22 cellular contexts compared by ENCODE assay signal in the genomic region with DNA sequence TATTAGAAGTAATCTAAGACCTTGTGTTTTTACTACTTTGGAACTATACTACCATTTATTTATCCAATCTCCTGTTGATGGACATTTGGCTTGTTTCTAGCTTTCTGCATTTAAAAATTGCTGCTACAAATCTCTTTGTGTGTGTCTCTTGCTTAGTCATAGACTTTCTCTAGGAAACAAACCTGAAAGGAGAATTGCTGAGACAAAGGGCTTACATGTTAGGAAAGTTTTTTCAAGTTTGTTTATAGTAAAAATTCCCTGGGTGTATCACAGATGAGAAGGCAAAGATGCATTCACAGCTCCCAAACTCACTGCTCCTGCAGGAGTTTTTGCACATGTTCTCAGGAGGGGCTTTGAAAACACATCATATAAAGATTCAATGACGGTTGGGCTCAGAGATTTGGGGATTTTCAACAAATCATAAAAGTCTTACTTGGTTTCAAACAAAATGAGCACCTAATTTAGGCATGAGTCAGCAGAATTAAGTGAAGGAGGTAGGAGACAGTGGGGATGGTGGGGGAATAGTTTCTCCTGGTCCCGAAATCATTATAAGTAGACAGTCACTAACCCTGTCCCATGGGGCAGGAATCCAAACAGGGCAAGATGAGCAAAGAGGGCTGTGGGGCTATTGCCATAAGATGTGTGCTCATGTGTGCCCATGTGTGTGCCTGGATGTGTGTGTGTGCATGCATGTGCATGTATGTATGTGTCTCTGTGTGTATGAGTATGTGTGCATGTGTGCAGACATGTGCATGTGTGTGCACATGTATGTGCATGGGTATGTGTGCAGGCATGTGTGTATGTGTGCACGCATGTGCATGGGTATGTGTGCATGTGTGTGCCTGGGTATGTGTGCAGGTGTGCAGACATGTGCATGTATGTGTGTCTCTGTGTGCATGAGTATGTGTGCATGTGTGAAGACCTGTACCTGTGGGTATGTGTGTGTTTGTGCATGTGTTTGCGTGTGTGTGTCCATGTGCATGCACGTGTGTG.
DNase-seq lines count a peak whose midpoint lies in the region; ATAC-seq lines count a peak whose summit lies in the region.
"Had no signal": no experiment of that assay in that cellular context is flagged by ENCODE, and none has a peak within 500 bp of the region (broad histone marks: within the 10 kb centered on the region; RNA-seq: fewer than 3 reads in every experiment).

No MANE protein-coding gene starts in this region.

- H3K4me1 Mint-ChIP-seq in stimulated activated memory B cell treated with anti-CD40 and anti-IgM and Interleukin-4, amounts not matched to agents 10 μg/mL and 1 μg/mL and 100 μg/mL, for 72 hours = no peaks in the 10 kb centered on the region

- H3K27ac Mint-ChIP-seq in stimulated activated memory B cell treated with anti-CD40 and anti-IgM and Interleukin-4, amounts not matched to agents 10 μg/mL and 1 μg/mL and 100 μg/mL, for 72 hours = no peak overlapping the region
- H3K27ac Mint-ChIP-seq: endodermal cell, mesothelial cell of epicardium, nephron progenitor cell had no signal

- no peak for ATAC-seq in HG03139 (IDR thresholded peaks at IDR 0.05; ENCODE audit: unreplicated experiment)
- no peak for ATAC-seq in stimulated activated memory B cell treated with anti-CD40 and anti-IgM and Interleukin-4, amounts not matched to agents 10 μg/mL and 1 μg/mL and 100 μg/mL, for 72 hours
- ATAC-seq: left cardiac atrium had no signal

- no peaks in the 10 kb centered on the region for H3K9me3 ChIP-seq in adipocyte (ENCODE audit: control insufficient read depth, low read length)

- no peak overlapping the region for H3K4me3 ChIP-seq in adipocyte (ENCODE audit: low read length)
- peak overlapping the region; percentile 44 for H3K4me3 ChIP-seq in rectal smooth muscle tissue (ENCODE audit: low read length)

- H3K4me1 ChIP-seq in adipocyte (ENCODE audit: control insufficient read depth, insufficient read depth, low read length) (peaks cover 25% of the 10 kb centered on the region), rectal smooth muscle tissue (ENCODE audit: control insufficient read depth, insufficient read depth, low read length) (peaks cover 26% of the 10 kb centered on the region)

- H3K27me3 Mint-ChIP-seq in stimulated activated memory B cell treated with anti-CD40 and anti-IgM and Interleukin-4, amounts not matched to agents 10 μg/mL and 1 μg/mL and 100 μg/mL, for 72 hours = peaks cover 15% of the 10 kb centered on the region

- H3K4me3 Mint-ChIP-seq in stimulated activated memory B cell treated with anti-CD40 and anti-IgM and Interleukin-4, amounts not matched to agents 10 μg/mL and 1 μg/mL and 100 μg/mL, for 72 hours = no peak overlapping the region
- H3K4me3 Mint-ChIP-seq: endodermal cell, mesothelial cell of epicardium, nephron progenitor cell had no signal

- no peak overlapping the region for H3K27ac ChIP-seq in rectal smooth muscle tissue (ENCODE audit: low read depth, low read length)

- H3K36me3 Mint-ChIP-seq in stimulated activated memory B cell treated with anti-CD40 and anti-IgM and Interleukin-4, amounts not matched to agents 10 μg/mL and 1 μg/mL and 100 μg/mL, for 72 hours = no peaks in the 10 kb centered on the region
- H3K36me3 Mint-ChIP-seq: mesothelial cell of epicardium had no signal

- DNase-seq in ELR (ENCODE audit: low read depth) (peak; percentile 82), adipocyte (ENCODE audit: low read depth) (peak; percentile 61), fibroblast of gingiva (ENCODE audit: low read depth) (peak; percentile 48), glomerular visceral epithelial cell (ENCODE audit: extremely low spot score) (no peak), GOT3 (lab: John Stamatoyannopoulos, UW) (no peak)
- DNase-seq: activated CD4-positive, alpha-beta T cell treated with anti-CD3 and anti-CD28 coated beads for 48 hours; activated CD8-positive, alpha-beta memory T cell treated with anti-CD3 and anti-CD28 coated beads, Interleukin-2, amount 50 U/mL, for 48 hours; activated gamma-delta T cell; AML-193; anterior cingulate cortex; endodermal cell; foreskin melanocyte; H7; left cardiac atrium; NCI-H1417 treated with DMSO at 0.1 percent for 48 hours; NCI-H510A treated with DMSO at 0.1 percent for 48 hours; nephron progenitor cell; SW 1271 had no signal

- peaks cover 5% of the 10 kb centered on the region for H3K27me3 ChIP-seq in adipocyte (replicated peaks; ENCODE audit: control insufficient read depth, insufficient read depth, low read length)
- no peaks in the 10 kb centered on the region for H3K27me3 ChIP-seq in rectal smooth muscle tissue (ENCODE audit: control insufficient read depth, insufficient read depth, low read length)

- peaks cover 3% of the 10 kb centered on the region for H3K9me3 Mint-ChIP-seq in stimulated activated memory B cell treated with anti-CD40 and anti-IgM and Interleukin-4, amounts not matched to agents 10 μg/mL and 1 μg/mL and 100 μg/mL, for 72 hours

- no peaks in the 10 kb centered on the region for H3K36me3 ChIP-seq in adipocyte (ENCODE audit: control insufficient read depth, insufficient read depth, low read length, severe bottlenecking)
- no peaks in the 10 kb centered on the region for H3K36me3 ChIP-seq in rectal smooth muscle tissue (ENCODE audit: control insufficient read depth, insufficient read depth, low read length)

- H3K9ac ChIP-seq in adipocyte (ENCODE audit: low read length) (no peak overlapping the region), rectal smooth muscle tissue (ENCODE audit: low read length) (no peak overlapping the region)

Comparison
In these comparisons a context has a peak if more than half of its experiments do, and no peak if none do; other contexts are left out.
1. DNase-seq: peak in ELR (single experiment), adipocyte (single experiment) and fibroblast of gingiva (single experiment); none in glomerular visceral epithelial cell (single experiment) and GOT3 (single experiment).